Comparison of ENCODE assay signal across 19 cellular contexts in the genomic region with DNA sequence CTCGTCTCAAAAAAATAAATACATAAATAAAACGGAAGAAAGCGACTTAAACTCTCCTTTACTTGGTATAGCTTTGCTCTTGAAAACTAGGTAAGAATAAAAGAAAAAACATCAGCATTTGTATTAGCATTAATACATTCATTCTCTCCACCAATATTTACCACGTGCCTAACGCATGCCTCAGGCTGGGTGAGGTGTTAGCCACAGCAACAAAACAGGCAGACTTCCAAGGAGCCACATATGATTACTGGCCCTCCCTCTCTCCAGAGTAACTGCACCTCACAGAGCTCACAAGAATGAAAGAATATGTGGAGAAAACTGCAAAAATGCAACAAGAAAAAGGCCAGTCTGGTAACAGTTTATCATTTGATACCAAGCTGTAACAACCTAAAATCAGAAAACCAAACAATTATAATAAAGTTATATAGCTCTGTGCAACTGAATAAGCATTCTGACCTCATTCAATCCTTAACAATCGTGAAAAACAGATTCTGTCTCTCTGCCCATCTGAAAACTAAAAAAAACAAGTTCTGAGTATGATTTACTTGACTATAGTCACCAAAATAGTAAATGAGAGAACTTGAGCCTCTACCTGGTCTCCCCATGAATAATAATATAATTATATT. TPM values are rescaled to one million over a fixed set of nuclear protein-coding genes. Genes with fewer than 3 reads are reported as not detected.
DNase-seq lines count a peak whose midpoint lies in the region; ATAC-seq and TF ChIP-seq lines count a peak whose summit lies in the region.
"Had no signal": no experiment of that assay in that cellular context is flagged by ENCODE, and none has a peak within 500 bp of the region (broad histone marks: within the 10 kb centered on the region; RNA-seq: fewer than 3 reads in every experiment).

No MANE protein-coding gene starts in this region.

- POLR2A ChIA-PET in RWPE1 (lab: Yijun Ruan, JAX; ENCODE audit: low non-redundant PET): no interaction called here

- no peak overlapping the region for H4K12ac ChIP-seq in trophoblast cell (ENCODE audit: low read depth, low read length)

- peaks cover 16% of the 10 kb centered on the region for H3F3A ChIP-seq in GM23248 (ENCODE audit: insufficient read depth)

- WGBS in GM23248 (ENCODE audit: low coverage in 1 of 2, low lambda C conversion rate in 2 of 2, missing lambda C conversion rate in 2 of 2), 2 experiments: 57 to 64% methylated on average over 6 of the region's 6 CpGs
- WGBS in trophoblast cell (ENCODE audit: extremely low coverage, insufficient coverage, insufficient read length): no CpG with 5 or more reads among the region's 6 CpGs

- H3K4me3 ChIP-seq in GM23248 (no peak overlapping the region), epithelial cell of esophagus (ENCODE audit: low read length) (no peak overlapping the region), trophoblast cell (ENCODE audit: low read depth, low read length) (no peak overlapping the region)
- H3K4me3 ChIP-seq: neural progenitor cell, thoracic aorta had no signal

- peak overlapping the region; percentile 9 for H3K4ac ChIP-seq in trophoblast cell (ENCODE audit: low read depth, low read length)

- no peak overlapping the region for H4K91ac ChIP-seq in trophoblast cell (ENCODE audit: low read depth, low read length)

- in situ Hi-C loops in GM23248 (cut with MboI): no loop called here

- H2AFZ ChIP-seq in GM23248 (no peak overlapping the region), trophoblast cell (ENCODE audit: insufficient read depth, low read length, poor library complexity) (no peak overlapping the region)
- H2AFZ ChIP-seq: neural progenitor cell had no signal

- no peak overlapping the region for H2BK5ac ChIP-seq in trophoblast cell (ENCODE audit: low read depth, low read length, poor library complexity)

- H3K36me3 ChIP-seq in GM23248 (ENCODE audit: low read depth) (no peaks in the 10 kb centered on the region), trophoblast cell (ENCODE audit: control insufficient read depth in 1 of 2, insufficient read depth in 2 of 2, low read length in 2 of 2) (no peaks in the 10 kb centered on the region)
- H3K36me3 ChIP-seq: neural progenitor cell, thoracic aorta had no signal

- ATAC-seq in GM19328 (IDR thresholded peaks at IDR 0.05; ENCODE audit: unreplicated experiment): no peak
- ATAC-seq: PC-3, SK-N-SH treated with all-trans-retinoic acid at 6 μM for 48 hours had no signal

- no peak overlapping the region for H2AK5ac ChIP-seq in trophoblast cell (ENCODE audit: low read length)

- H3K23ac ChIP-seq in trophoblast cell (ENCODE audit: low read length): no peak overlapping the region

- peak; percentile 81 for DNase-seq in GM23248
- peak; percentile 28 for DNase-seq in RWPE1 (ENCODE audit: low spot score)
- DNase-seq in epithelial cell of esophagus (ENCODE audit: low read depth): peak; percentile 70
- DNase-seq in trophoblast cell: no peak
- DNase-seq in effector CD4-positive, alpha-beta T cell: no peak
- DNase-seq in COLO668 (lab: John Stamatoyannopoulos, UW; ENCODE audit: unreplicated experiment): no peak
- DNase-seq: C1 segment of cervical spinal cord; DMS79 treated with DMSO at 0.1 percent for 48 hours; effector memory CD4-positive, alpha-beta T cell; NCI-H146; NCI-H510A treated with DMSO at 0.1 percent for 48 hours; PC-3; stimulated activated CD4-positive, alpha-beta T cell treated with anti-CD3 and anti-CD28 coated beads, Interleukin-2, amount 100 ng/mL, for 24 hours had no signal

- H2BK120ac ChIP-seq in trophoblast cell (ENCODE audit: insufficient read depth, low read length, poor library complexity): no peak overlapping the region

- H3K4me2 ChIP-seq in GM23248 (ENCODE audit: unreplicated experiment) (peak overlapping the region; percentile 17), trophoblast cell (ENCODE audit: low read length) (no peak overlapping the region)
- H3K4me2 ChIP-seq: neural progenitor cell had no signal

- no peaks in the 10 kb centered on the region for H3K9me3 ChIP-seq in GM23248 (ENCODE audit: low read depth)
- no peaks in the 10 kb centered on the region for H3K9me3 ChIP-seq in trophoblast cell (ENCODE audit: insufficient read depth, low read depth, low read length)
- H3K9me3 ChIP-seq: thoracic aorta had no signal

- no peak overlapping the region for H4K8ac ChIP-seq in trophoblast cell (ENCODE audit: low read depth, low read length)

- H4K20me1 ChIP-seq in GM23248 (ENCODE audit: insufficient read depth): no peaks in the 10 kb centered on the region; the same call in 1 of the 2 replicates

- no peak overlapping the region for H3K27ac ChIP-seq in GM23248
- H3K27ac ChIP-seq in RWPE1: no peak overlapping the region
- no peak overlapping the region for H3K27ac ChIP-seq in trophoblast cell (ENCODE audit: low read depth, low read length)
- H3K27ac ChIP-seq: neural progenitor cell, thoracic aorta had no signal

- H3K14ac ChIP-seq in trophoblast cell (ENCODE audit: low read length): no peak overlapping the region

- CTCF ChIA-PET in RWPE1 (lab: Yijun Ruan, JAX): interaction anchor here (1.5 kb wide), 1 partner anchor 191 kb away, joined by 3 read pairs; no protein-coding TSS in a partner anchor

- H3K9me2 ChIP-seq in GM23248 (ENCODE audit: insufficient read depth): no peaks in the 10 kb centered on the region

- H2BK12ac ChIP-seq in trophoblast cell (ENCODE audit: low read length): no peak overlapping the region

- no peak overlapping the region for H3K18ac ChIP-seq in trophoblast cell (ENCODE audit: low read length)

- TF ChIP-seq CTCF in RWPE1 (conservative IDR thresholded peaks at IDR 0.05; ENCODE audit: low read depth) (no peak), epithelial cell of esophagus (IDR thresholded peaks at IDR 0.05; ENCODE audit: insufficient read depth, low read depth, low read length, missing control alignments) (no peak)

- H3K27me3 ChIP-seq in GM23248 (replicated peaks; ENCODE audit: insufficient read depth) (no peaks in the 10 kb centered on the region), trophoblast cell (ENCODE audit: insufficient read depth, low read length) (no peaks in the 10 kb centered on the region)
- H3K27me3 ChIP-seq: neural progenitor cell had no signal

- H3K79me1 ChIP-seq in trophoblast cell (ENCODE audit: low read length): peaks cover 6% of the 10 kb centered on the region

- H3K4me1 ChIP-seq in GM23248 (ENCODE audit: insufficient read depth): peaks cover 32% of the 10 kb centered on the region
- no peaks in the 10 kb centered on the region for H3K4me1 ChIP-seq in trophoblast cell (ENCODE audit: control insufficient read depth in 1 of 2, insufficient read depth in 2 of 2, low read length in 2 of 2)

- H3K79me2 ChIP-seq in GM23248 (ENCODE audit: insufficient read depth): peaks cover 95% of the 10 kb centered on the region
- peaks cover 7% of the 10 kb centered on the region for H3K79me2 ChIP-seq in trophoblast cell (ENCODE audit: control insufficient read depth, insufficient read depth, low read length, poor library complexity)

- H3K9ac ChIP-seq in GM23248 (no peak overlapping the region), trophoblast cell (ENCODE audit: low read length) (no peak overlapping the region)
- H3K9ac ChIP-seq: neural progenitor cell had no signal

RNA-seq across cellular contexts. Expression of a gene that starts 5.2 kb away (rescaled TPM):
- 8.1 and 9.9 TPM in 2 replicates for total RNA-seq in GM23248 (2014; rRNA removed; shearing (Covaris generic))
- polyA plus RNA-seq in GM23248 (2016; fragmentation: Nextera tagmentation; extraction: Ambion mirVana): 5.4 and 5.9 TPM in 2 replicates
- 3.9 and 4.0 TPM in 2 replicates for polyA plus RNA-seq in trophoblast cell (2013)

RNA-seq across cellular contexts. Expression of a gene that starts 23.4 kb away (rescaled TPM):
- total RNA-seq in GM23248 (2014; rRNA removed; shearing (Covaris generic)): not detected in 2 replicates
- polyA plus RNA-seq in GM23248 (2016; fragmentation: Nextera tagmentation; extraction: Ambion mirVana): not detected in 2 replicates
- not detected in 2 replicates for polyA plus RNA-seq in trophoblast cell (2013)
- total RNA-seq: LHCN-M2, lung microvascular endothelial cell, PC-3, thoracic aorta had no signal

RNA-seq across cellular contexts. Expression of a gene that starts 36.6 kb away (rescaled TPM):
- total RNA-seq in GM23248 (2014; rRNA removed; shearing (Covaris generic)): not detected in 2 replicates
- not detected in 2 replicates for polyA plus RNA-seq in GM23248 (2016; fragmentation: Nextera tagmentation; extraction: Ambion mirVana)
- not detected in 2 replicates for polyA plus RNA-seq in trophoblast cell (2013)
- total RNA-seq: LHCN-M2, lung microvascular endothelial cell, PC-3, thoracic aorta had no signal

RNA-seq across cellular contexts. Expression of a gene that starts 54.1 kb away (rescaled TPM):
- total RNA-seq in GM23248 (2014; rRNA removed; shearing (Covaris generic)): 11.0 and 12.3 TPM in 2 replicates
- polyA plus RNA-seq in GM23248 (2016; fragmentation: Nextera tagmentation; extraction: Ambion mirVana): 5.9 and 6.3 TPM in 2 replicates
- polyA plus RNA-seq in trophoblast cell (2013): 6.4 and 6.5 TPM in 2 replicates

Comparison
In these comparisons a context has a peak if more than half of its experiments do, and no peak if none do; other contexts are left out.
1. DNase-seq: peak in GM23248 (single experiment), RWPE1 (single experiment) and epithelial cell of esophagus (single experiment); none in trophoblast cell (0 of 2), effector CD4-positive, alpha-beta T cell (single experiment) and COLO668 (single experiment).